Comparison of ENCODE assay signal across 24 cellular contexts in the genomic region with DNA sequence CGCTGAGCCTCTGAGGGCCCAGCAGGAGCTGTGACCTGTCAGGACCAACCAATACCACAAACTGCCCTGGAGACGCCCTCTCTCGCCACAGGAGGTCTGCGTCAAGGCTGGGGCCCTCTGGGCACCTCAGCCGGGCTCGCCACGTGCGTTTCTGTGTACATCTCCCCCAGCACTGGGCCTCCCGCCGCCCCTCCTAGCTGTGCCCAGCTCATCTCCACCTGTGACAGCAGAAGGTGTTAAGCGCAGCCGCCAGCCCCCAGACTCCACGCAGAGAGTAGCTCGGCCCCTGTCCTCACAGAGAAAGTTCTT.
"Had no signal": no experiment of that assay in that cellular context is flagged by ENCODE, and none has a peak within 500 bp of the region (broad histone marks: within the 10 kb centered on the region; RNA-seq: fewer than 3 reads in every experiment).

No MANE protein-coding gene starts in this region.

- H3K27me3 Mint-ChIP-seq: activated naive CD4-positive, alpha-beta T cell treated with anti-CD3 and anti-CD28 coated beads, Interleukin-2, amount 10 ng/mL, durations not matched to agents 7 days and 5 days; effector memory CD8-positive, alpha-beta T cell; naive B cell; stimulated activated naive CD8-positive, alpha-beta T cell treated with anti-CD3 and anti-CD28 coated beads, Interleukin-15, Interleukin-2, amounts not matched to agents 100 ng/mL and 50 ng/mL, for 24 hours had no signal

- H2AFZ ChIP-seq: parathyroid adenoma had no signal

- H3K9me3 ChIP-seq: gastrocnemius medialis, left ventricle myocardium inferior, psoas muscle, thoracic aorta had no signal

- DNase-seq: activated CD4-positive, alpha-beta T cell treated with anti-CD3 and anti-CD28 coated beads for 4 hours; activated CD4-positive, alpha-beta T cell treated with anti-CD3 and anti-CD28 coated beads, Interleukin-2, amount 50 U/mL, for 4 hours; activated naive CD4-positive, alpha-beta T cell treated with anti-CD3 and anti-CD28 coated beads, Interleukin-2, amount 10 ng/mL, durations not matched to agents 7 days and 5 days; activated T-cell treated with anti-CD3 and anti-CD28 coated beads for 4 hours; activated T-cell treated with anti-CD3 and anti-CD28 coated beads, Interleukin-2, amount 50 U/mL, for 72 hours; amniotic stem cell; brain microvascular endothelial cell; cortex of kidney; effector memory CD8-positive, alpha-beta T cell; erythroblast; gastrocnemius medialis; glutamatergic neuron; islet precursor cell; left ventricle myocardium inferior; naive B cell; nucleus accumbens; psoas muscle; stimulated activated CD4-positive, alpha-beta T cell treated with anti-CD3 and anti-CD28 coated beads, Interleukin-4, amount 100 ng/mL, for 1 hour; trophoblast cell had no signal

- H3K27me3 ChIP-seq: brain microvascular endothelial cell, gastrocnemius medialis had no signal

- ATAC-seq: activated T-cell treated with anti-CD3 and anti-CD28 coated beads, Interleukin-2, amount 50 U/mL, for 72 hours; effector memory CD8-positive, alpha-beta T cell; gastrocnemius medialis; psoas muscle; stimulated activated effector memory CD8-positive, alpha-beta T cell treated with anti-CD3 and anti-CD28 coated beads, Interleukin-12 subunit alpha, Interleukin-12 subunit beta, amount 100 ng/mL, for 72 hours had no signal

- H3K4me1 ChIP-seq: gastrocnemius medialis, parathyroid adenoma, psoas muscle had no signal

- H3K9me3 Mint-ChIP-seq: activated T-cell treated with anti-CD3 and anti-CD28 coated beads, Interleukin-2, amount 50 U/mL, for 72 hours; effector memory CD8-positive, alpha-beta T cell; naive B cell; stimulated activated effector memory CD8-positive, alpha-beta T cell treated with anti-CD3 and anti-CD28 coated beads, Interleukin-12 subunit alpha, Interleukin-12 subunit beta, amount 100 ng/mL, for 72 hours; stimulated activated naive CD8-positive, alpha-beta T cell treated with anti-CD3 and anti-CD28 coated beads, Interleukin-15, Interleukin-2, amounts not matched to agents 100 ng/mL and 50 ng/mL, for 24 hours had no signal

- H3K4me1 Mint-ChIP-seq: activated naive CD4-positive, alpha-beta T cell treated with anti-CD3 and anti-CD28 coated beads, Interleukin-2, amount 10 ng/mL, durations not matched to agents 7 days and 5 days; naive B cell; stimulated activated effector memory CD8-positive, alpha-beta T cell treated with anti-CD3 and anti-CD28 coated beads, Interleukin-12 subunit alpha, Interleukin-12 subunit beta, amount 100 ng/mL, for 72 hours had no signal

- H3K27ac Mint-ChIP-seq: activated naive CD4-positive, alpha-beta T cell treated with anti-CD3 and anti-CD28 coated beads, Interleukin-2, amount 10 ng/mL, durations not matched to agents 7 days and 5 days; activated T-cell treated with anti-CD3 and anti-CD28 coated beads, Interleukin-2, amount 50 U/mL, for 72 hours; effector memory CD8-positive, alpha-beta T cell; naive B cell; stimulated activated effector memory CD8-positive, alpha-beta T cell treated with anti-CD3 and anti-CD28 coated beads, Interleukin-12 subunit alpha, Interleukin-12 subunit beta, amount 100 ng/mL, for 72 hours; stimulated activated naive CD8-positive, alpha-beta T cell treated with anti-CD3 and anti-CD28 coated beads, Interleukin-15, Interleukin-2, amounts not matched to agents 100 ng/mL and 50 ng/mL, for 24 hours had no signal

- H3K9ac ChIP-seq: parathyroid adenoma had no signal

- H3K27ac ChIP-seq: brain microvascular endothelial cell, gastrocnemius medialis, left ventricle myocardium inferior, parathyroid adenoma, psoas muscle, thoracic aorta, VCaP had no signal

- H3K4me3 ChIP-seq: gastrocnemius medialis, left ventricle myocardium inferior, psoas muscle, thoracic aorta had no signal

- H3K4me3 Mint-ChIP-seq: activated naive CD4-positive, alpha-beta T cell treated with anti-CD3 and anti-CD28 coated beads, Interleukin-2, amount 10 ng/mL, durations not matched to agents 7 days and 5 days; activated T-cell treated with anti-CD3 and anti-CD28 coated beads, Interleukin-2, amount 50 U/mL, for 72 hours; effector memory CD8-positive, alpha-beta T cell; naive B cell; stimulated activated effector memory CD8-positive, alpha-beta T cell treated with anti-CD3 and anti-CD28 coated beads, Interleukin-12 subunit alpha, Interleukin-12 subunit beta, amount 100 ng/mL, for 72 hours; stimulated activated naive CD8-positive, alpha-beta T cell treated with anti-CD3 and anti-CD28 coated beads, Interleukin-15, Interleukin-2, amounts not matched to agents 100 ng/mL and 50 ng/mL, for 24 hours had no signal
